In genomic region chr17:48241131-48241591, GRCh38 we compare ENCODE assay signal across 8 cellular contexts.
DNase-seq lines count a peak whose midpoint lies in the region; ATAC-seq, FAIRE-seq and TF ChIP-seq lines count a peak whose summit lies in the region.

No MANE protein-coding gene starts in this region.

- no peaks in the 10 kb centered on the region for H4K20me1 ChIP-seq in BLaER1

- no peaks in the 10 kb centered on the region for H3K27me3 ChIP-seq in BLaER1

- DNase-seq in RCC 7860 (ENCODE audit: low spot score): peak; percentile 91
- peak; percentile 30 for DNase-seq in epithelial cell of esophagus (ENCODE audit: low read depth)
- DNase-seq in putamen (ENCODE audit: low spot score): peak; percentile 4
- no peak for DNase-seq in germinal center (ENCODE audit: low spot score)
- DNase-seq in SK-N-DZ (ENCODE audit: low spot score): no peak

- H3K27ac ChIP-seq in BLaER1: no peak overlapping the region

- H3K9ac ChIP-seq in BLaER1: no peak overlapping the region

- ATAC-seq in GM18870 (IDR thresholded peaks at IDR 0.05; ENCODE audit: unreplicated experiment) (peak; percentile 79), HG03060 (IDR thresholded peaks at IDR 0.05; ENCODE audit: low read depth, unreplicated experiment) (peak; percentile 74)

- no peak for TF ChIP-seq CTCF in epithelial cell of esophagus (IDR thresholded peaks at IDR 0.05; ENCODE audit: insufficient read depth, low read depth, low read length, missing control alignments)

- H3K4me3 ChIP-seq in BLaER1: no peak overlapping the region
- no peak overlapping the region for H3K4me3 ChIP-seq in epithelial cell of esophagus (ENCODE audit: low read length)

- H3K4me1 ChIP-seq in BLaER1: peaks cover 39% of the 10 kb centered on the region

- H3K4me2 ChIP-seq in BLaER1: peak overlapping the region; percentile 70

- peak; percentile 86 for FAIRE-seq in RCC 7860 (lab: Jason Lieb, UNC)

- H3K36me3 ChIP-seq in BLaER1: no peaks in the 10 kb centered on the region

- H3K9me3 ChIP-seq in BLaER1: no peaks in the 10 kb centered on the region

Comparison
In these comparisons a context has a peak if more than half of its experiments do, and no peak if none do; other contexts are left out.
1. DNase-seq: peak in RCC 7860 (single experiment), epithelial cell of esophagus (single experiment) and putamen (single experiment); none in germinal center (single experiment) and SK-N-DZ (single experiment).